ENCODE assay signal across 7 cellular contexts in the genomic region with DNA sequence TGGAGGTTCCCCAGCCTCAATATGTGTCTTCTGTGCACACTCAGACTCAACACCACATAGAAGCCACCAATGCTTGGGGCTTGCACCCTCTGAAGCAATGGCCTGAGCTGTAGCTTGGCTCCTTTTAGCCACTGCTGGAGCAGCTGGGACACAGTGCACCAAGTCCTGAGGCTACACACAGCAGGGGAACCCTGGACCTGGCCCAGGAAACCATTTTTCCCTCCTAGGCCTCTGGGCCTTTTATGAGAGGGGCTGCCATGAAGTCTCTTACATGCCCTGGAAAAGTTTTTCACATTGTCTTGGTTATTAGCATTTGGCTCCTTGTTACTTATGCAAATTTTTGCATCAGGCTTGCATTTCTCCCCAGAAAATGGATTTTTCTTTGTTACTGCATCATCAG.
"Had no signal": no experiment of that assay in that cellular context is flagged by ENCODE, and none has a peak within 500 bp of the region (broad histone marks: within the 10 kb centered on the region; RNA-seq: fewer than 3 reads in every experiment).

No MANE protein-coding gene starts in this region.

- DNase-seq: IMR-90, KBM-7, KG1 had no signal

- H3K4me1 Mint-ChIP-seq: IgD-negative memory B cell had no signal

- ATAC-seq: HepG2, K562 had no signal

- H3K27ac ChIP-seq: HL-60 had no signal

- H3K4me3 Mint-ChIP-seq: IgD-negative memory B cell had no signal

- H3K27ac Mint-ChIP-seq: IgD-negative memory B cell had no signal

- H3K27me3 Mint-ChIP-seq: IgD-negative memory B cell had no signal

- H3K36me3 Mint-ChIP-seq: IgD-negative memory B cell had no signal

- H3K4me3 ChIP-seq: K562 had no signal
